In genomic region chr7:80770675-80771081, GRCh38 we compare ENCODE assay signal across 14 cellular contexts.
A peak's percentile ranks its signal among the peaks of the same experiment; 100 is the strongest.
DNase-seq lines count a peak whose midpoint lies in the region; ATAC-seq and TF ChIP-seq lines count a peak whose summit lies in the region.
"Had no signal": no experiment of that assay in that cellular context is flagged by ENCODE, and none has a peak within 500 bp of the region (broad histone marks: within the 10 kb centered on the region; RNA-seq: fewer than 3 reads in every experiment).

No MANE protein-coding gene starts in this region.

- H3K4me1 Mint-ChIP-seq in immature natural killer cell, result peaks cover 37 to 43% of the 10 kb centered on the region in 2 donors

- no peaks in the 10 kb centered on the region for H4K20me1 ChIP-seq in Loucy (ENCODE audit: insufficient read depth, low read length, poor library complexity, severe bottlenecking)

- no peaks in the 10 kb centered on the region for H3K79me2 ChIP-seq in Loucy (ENCODE audit: insufficient read depth, low read length)

- TF ChIP-seq CTCF in GM06990 (IDR thresholded peaks at IDR 0.05; ENCODE audit: insufficient read depth, low read length, poor library complexity, severe bottlenecking) (no peak), Loucy (conservative IDR thresholded peaks at IDR 0.05; ENCODE audit: low read length) (no peak)

- H3K27me3 Mint-ChIP-seq in immature natural killer cell (ENCODE audit: low read depth in 3 of 3), result no peaks in the 10 kb centered on the region

- H3K9me3 ChIP-seq in Loucy (ENCODE audit: insufficient read depth, low read depth, low read length), result no peaks in the 10 kb centered on the region
- H3K9me3 ChIP-seq: left lung, SJSA1 had no signal

- H3K27ac Mint-ChIP-seq in immature natural killer cell, result peak overlapping the region; percentile 1 to 72 (median 48)
- H3K27ac Mint-ChIP-seq: activated CD8-positive, alpha-beta T cell treated with anti-CD3 and anti-CD28 coated beads, Interleukin-2, amount 10 ng/mL, durations not matched to agents 7 days and 5 days had no signal

- no peak overlapping the region for H3K4me3 ChIP-seq in GM06990 (replicated peaks; ENCODE audit: low read depth, low read length)
- H3K4me3 ChIP-seq in Loucy (ENCODE audit: low read length, poor library complexity, severe bottlenecking), result no peak overlapping the region
- H3K4me3 ChIP-seq: left lung, SJSA1 had no signal

- no peaks in the 10 kb centered on the region for H3K9me2 ChIP-seq in Loucy (replicated peaks; ENCODE audit: low read depth, low read length)

- H3K4me1 ChIP-seq in Loucy (ENCODE audit: insufficient read depth, low read length, poor library complexity, severe bottlenecking), result no peaks in the 10 kb centered on the region

- no peak overlapping the region for H3K9ac ChIP-seq in Loucy (ENCODE audit: low read depth, low read length, poor library complexity, severe bottlenecking)

- peaks cover 0 to 5% (median 3%) of the 10 kb centered on the region in 6 donors for H3K9me3 Mint-ChIP-seq in immature natural killer cell

- no peaks in the 10 kb centered on the region for H3F3A ChIP-seq in Loucy (ENCODE audit: low read depth)

- peak; percentile 18 for DNase-seq in GM06990 (ENCODE audit: extremely low read depth, insufficient read length)
- DNase-seq in immature natural killer cell, result peak in 1 of 3 donors; percentile 2
- no peak for DNase-seq in activated T-cell treated with anti-CD3 and anti-CD28 coated beads, Interleukin-2, amount 50 U/mL, for 1 hour
- DNase-seq in activated CD8-positive, alpha-beta memory T cell treated with anti-CD3 and anti-CD28 coated beads for 24 hours, result no peak
- no peak for DNase-seq in NAMALWA (ENCODE audit: low spot score)
- no peak for DNase-seq in GOT3 (lab: John Stamatoyannopoulos, UW)
- DNase-seq: activated CD8-positive, alpha-beta T cell treated with anti-CD3 and anti-CD28 coated beads, Interleukin-2, amount 10 ng/mL, durations not matched to agents 7 days and 5 days; AML-193; aorta; left lung; stimulated activated naive CD4-positive, alpha-beta T cell had no signal

- no peak overlapping the region for H3K4me2 ChIP-seq in Loucy (ENCODE audit: low read depth, low read length, poor library complexity, severe bottlenecking)

- peak overlapping the region; percentile 34 to 65 (median 41) for H3K4me3 Mint-ChIP-seq in immature natural killer cell
- H3K4me3 Mint-ChIP-seq: activated CD8-positive, alpha-beta T cell treated with anti-CD3 and anti-CD28 coated beads, Interleukin-2, amount 10 ng/mL, durations not matched to agents 7 days and 5 days had no signal

- peak overlapping the region; percentile 24; the same call in 1 of the 2 replicates for H2AFZ ChIP-seq in Loucy (ENCODE audit: low read length)

- peak; percentile 60 for ATAC-seq in GM21723 (IDR thresholded peaks at IDR 0.05; ENCODE audit: unreplicated experiment)
- ATAC-seq: activated CD8-positive, alpha-beta T cell treated with anti-CD3 and anti-CD28 coated beads, Interleukin-2, amount 10 ng/mL, durations not matched to agents 7 days and 5 days; left lung had no signal

- peaks cover 0 to 5% (median 4%) of the 10 kb centered on the region in 3 donors for H3K36me3 Mint-ChIP-seq in immature natural killer cell

- no peaks in the 10 kb centered on the region for H3K27me3 ChIP-seq in GM06990 (replicated peaks; ENCODE audit: control insufficient read depth, insufficient read depth, low read length)
- no peaks in the 10 kb centered on the region for H3K27me3 ChIP-seq in Loucy (ENCODE audit: insufficient read depth, low read length, poor library complexity, severe bottlenecking)
- H3K27me3 ChIP-seq: left lung, SJSA1 had no signal

- H3K36me3 ChIP-seq in GM06990 (ENCODE audit: control insufficient read depth, insufficient read depth, low read length) (no peaks in the 10 kb centered on the region), Loucy (ENCODE audit: insufficient read depth, low read length) (no peaks in the 10 kb centered on the region)
- H3K36me3 ChIP-seq: left lung, SJSA1 had no signal
